ENCODE assay signal across 15 cellular contexts in the genomic region with DNA sequence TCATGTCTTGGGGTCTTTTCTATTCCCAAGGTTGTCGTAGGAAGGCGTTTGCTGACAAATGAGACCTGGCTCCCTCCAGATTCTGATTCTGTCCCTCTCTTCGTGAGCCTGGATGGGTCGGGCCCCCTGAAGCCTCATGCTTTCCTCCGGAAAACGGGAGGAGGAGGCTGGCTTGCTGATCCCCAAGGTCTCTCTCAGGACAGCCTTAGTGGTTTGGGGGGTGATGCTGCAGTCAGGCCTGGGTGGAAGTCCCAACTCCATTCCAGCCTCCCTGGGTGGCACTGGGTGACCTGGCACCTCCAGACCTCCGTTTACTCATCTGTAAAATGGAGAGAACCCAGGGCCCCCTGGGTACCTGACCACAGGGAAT. TPM values are rescaled to one million over a fixed set of nuclear protein-coding genes. Genes with fewer than 3 reads are reported as not detected.
A peak's percentile ranks its signal among the peaks of the same experiment; 100 is the strongest.
DNase-seq lines count a peak whose midpoint lies in the region; ATAC-seq and TF ChIP-seq lines count a peak whose summit lies in the region.
"Had no signal": no experiment of that assay in that cellular context is flagged by ENCODE, and none has a peak within 500 bp of the region (broad histone marks: within the 10 kb centered on the region; RNA-seq: fewer than 3 reads in every experiment).

No MANE protein-coding gene starts in this region.

- POLR2A ChIA-PET in A673 (lab: Charles Lee; ENCODE audit: low non-redundant PET) = no interaction called here
- POLR2A ChIA-PET in OCI-LY7 (lab: Charles Lee) = no interaction called here

- H3K4me1 ChIP-seq in A673 (ENCODE audit: insufficient read depth, low read length, poor library complexity, severe bottlenecking) (peaks cover 28% of the 10 kb centered on the region), NT2/D1 (ENCODE audit: insufficient read depth, insufficient read length) (peaks cover 7% of the 10 kb centered on the region), body of pancreas (peaks cover 18% of the 10 kb centered on the region), trophoblast cell (ENCODE audit: control insufficient read depth in 1 of 2, insufficient read depth in 2 of 2, low read length in 2 of 2) (peaks cover 4 to 6% of the 10 kb centered on the region in 2 experiments), OCI-LY7 (ENCODE audit: insufficient read depth, low read length, poor library complexity, severe bottlenecking) (no peaks in the 10 kb centered on the region)

- H3K79me1 ChIP-seq in trophoblast cell (ENCODE audit: low read length) = peaks cover 4% of the 10 kb centered on the region

- no peak overlapping the region for H4K8ac ChIP-seq in trophoblast cell (ENCODE audit: low read depth, low read length)

- H3K23ac ChIP-seq in trophoblast cell (ENCODE audit: low read length) = no peak overlapping the region

- no peak overlapping the region for H3K18ac ChIP-seq in trophoblast cell (ENCODE audit: low read length)

- H2BK5ac ChIP-seq in trophoblast cell (ENCODE audit: low read depth, low read length, poor library complexity) = no peak overlapping the region

- H3K36me3 ChIP-seq in A673 (ENCODE audit: insufficient read depth, low read length, poor library complexity, severe bottlenecking) (peaks cover 4% of the 10 kb centered on the region), NT2/D1 (ENCODE audit: insufficient read depth, insufficient read length, low read length) (no peaks in the 10 kb centered on the region), body of pancreas (replicated peaks in 1 of 2; ENCODE audit: insufficient read depth in 1 of 2, low read depth in 2 of 2) (no peaks in the 10 kb centered on the region), trophoblast cell (ENCODE audit: control insufficient read depth in 1 of 2, insufficient read depth in 2 of 2, low read length in 2 of 2) (no peaks in the 10 kb centered on the region), OCI-LY7 (ENCODE audit: insufficient read depth, low read length) (no peaks in the 10 kb centered on the region)
- H3K36me3 ChIP-seq: MG63 had no signal

- no peak overlapping the region for H2BK120ac ChIP-seq in trophoblast cell (ENCODE audit: insufficient read depth, low read length, poor library complexity)

- H3K4ac ChIP-seq in trophoblast cell (ENCODE audit: low read depth, low read length) = no peak overlapping the region

- ATAC-seq in body of pancreas (no peak), GM21723 (IDR thresholded peaks at IDR 0.05; ENCODE audit: unreplicated experiment) (no peak)

- no peak overlapping the region for H2AK5ac ChIP-seq in trophoblast cell (ENCODE audit: low read length)

- DNase-seq in A673 (ENCODE audit: low spot score) (no peak), NT2/D1 (ENCODE audit: low read depth, low spot score) (no peak), body of pancreas (no peak), trophoblast cell (no peak), C1 segment of cervical spinal cord (lab: John Stamatoyannopoulos, UW) (no peak), erythroblast (lab: John Stamatoyannopoulos, UW) (no peak), OCI-LY7 (ENCODE audit: low spot score) (no peak)
- DNase-seq: DMS79, NCI-H2081 treated with DMSO at 0.1 percent for 48 hours had no signal

- H2AFZ ChIP-seq in trophoblast cell (ENCODE audit: insufficient read depth, low read length, poor library complexity) = no peak overlapping the region
- H2AFZ ChIP-seq in OCI-LY7 (ENCODE audit: low read length) = no peak overlapping the region

- CTCF ChIA-PET in A673 (lab: Charles Lee) = interaction anchor here (0.6 to 1.6 kb wide), 13 partner anchors 7 to 538 kb away, joined by 3 to 7 read pairs (median 5); no protein-coding TSS in a partner anchor
- CTCF ChIA-PET in OCI-LY7 (lab: Charles Lee; ENCODE audit: unreplicated experiment) = no interaction called here

- intact Hi-C loops in A673 (cut with micrococcal nuclease; ENCODE audit: unreplicated experiment) (loop anchor here (5.0 kb wide), 1 partner anchor 75 kb away; no protein-coding TSS in a partner anchor), body of pancreas (cut with DNase I) (no loop called here), OCI-LY7 (cut with micrococcal nuclease; ENCODE audit: unreplicated experiment) (no loop called here)

- no peaks in the 10 kb centered on the region for H3K27me3 ChIP-seq in A673 (replicated peaks; ENCODE audit: insufficient read depth, low read depth, low read length, poor library complexity)
- no peaks in the 10 kb centered on the region for H3K27me3 ChIP-seq in NT2/D1 (ENCODE audit: insufficient read depth, insufficient read length)
- H3K27me3 ChIP-seq in body of pancreas = no peaks in the 10 kb centered on the region
- no peaks in the 10 kb centered on the region for H3K27me3 ChIP-seq in trophoblast cell (ENCODE audit: insufficient read depth, low read length)
- H3K27me3 ChIP-seq: MG63 had no signal

- H2BK12ac ChIP-seq in trophoblast cell (ENCODE audit: low read length) = peak overlapping the region; percentile 56

- peak overlapping the region; percentile 91 for H3K27ac ChIP-seq in A673 (ENCODE audit: low read depth, low read length, poor library complexity, severe bottlenecking)
- H3K27ac ChIP-seq in body of pancreas = peak overlapping the region; percentile 43 to 73 (median 68)
- H3K27ac ChIP-seq in trophoblast cell (ENCODE audit: low read depth, low read length) = no peak overlapping the region
- H3K27ac ChIP-seq in OCI-LY7 (ENCODE audit: low read depth, low read length, poor library complexity, severe bottlenecking) = no peak overlapping the region
- H3K27ac ChIP-seq: GM23248 had no signal

- BruUV-seq in A673 (replicated peaks; lab: Mats Ljungman, UMichigan) (no TSS peak), OCI-LY7 (replicated peaks; lab: Mats Ljungman, UMichigan) (no TSS peak)

- no peaks in the 10 kb centered on the region for H3K9me2 ChIP-seq in OCI-LY7 (ENCODE audit: insufficient read depth, low read length)
- H3K9me2 ChIP-seq: SK-N-SH had no signal

- TF ChIP-seq CTCF in A673 (conservative IDR thresholded peaks at IDR 0.05; ENCODE audit: low read depth, low read length) = no peak
- no peak for TF ChIP-seq CTCF in body of pancreas (IDR thresholded peaks at IDR 0.05)
- no peak for TF ChIP-seq CTCF in OCI-LY7 (conservative IDR thresholded peaks at IDR 0.05; ENCODE audit: low read length)

- H4K91ac ChIP-seq in trophoblast cell (ENCODE audit: low read depth, low read length) = peak overlapping the region; percentile 32

- H3K79me2 ChIP-seq in trophoblast cell (ENCODE audit: control insufficient read depth, insufficient read depth, low read length, poor library complexity) (no peaks in the 10 kb centered on the region), OCI-LY7 (ENCODE audit: insufficient read depth, low read depth, low read length) (no peaks in the 10 kb centered on the region)

- H3K9ac ChIP-seq in NT2/D1 (ENCODE audit: insufficient read length, low read depth) = peak overlapping the region; percentile 18
- H3K9ac ChIP-seq in trophoblast cell (ENCODE audit: low read length) = no peak overlapping the region
- H3K9ac ChIP-seq: GM23248, SK-N-SH had no signal

- 66 to 83% methylated on average over 6 to 7 of the region's 7 CpGs for WGBS in body of pancreas, 2 donors
- WGBS in trophoblast cell (ENCODE audit: extremely low coverage, insufficient coverage, insufficient read length) = no CpG with 5 or more reads among the region's 7 CpGs

- peaks cover 29% of the 10 kb centered on the region for H3K9me3 ChIP-seq in A673 (ENCODE audit: low read depth, low read length, poor library complexity, severe bottlenecking)
- peaks cover 15% of the 10 kb centered on the region for H3K9me3 ChIP-seq in NT2/D1 (ENCODE audit: insufficient read depth, low read length)
- H3K9me3 ChIP-seq in body of pancreas = no peaks in the 10 kb centered on the region
- no peaks in the 10 kb centered on the region for H3K9me3 ChIP-seq in trophoblast cell (ENCODE audit: insufficient read depth, low read depth, low read length)
- H3K9me3 ChIP-seq in OCI-LY7 (ENCODE audit: low read length) = peaks cover 11% of the 10 kb centered on the region; the same call in 1 of the 2 replicates
- H3K9me3 ChIP-seq: SK-N-SH had no signal

- TF ChIP-seq POLR2A in body of pancreas (IDR thresholded peaks at IDR 0.05) (no peak), erythroblast (IDR thresholded peaks at IDR 0.05; ENCODE audit: low read length) (no peak)

- no peaks in the 10 kb centered on the region for H4K20me1 ChIP-seq in OCI-LY7 (ENCODE audit: insufficient read depth, low read length)

- no peak overlapping the region for H3K4me3 ChIP-seq in A673 (ENCODE audit: low read depth, low read length, poor library complexity, severe bottlenecking)
- H3K4me3 ChIP-seq in NT2/D1 (ENCODE audit: insufficient read length, low read depth) = no peak overlapping the region
- H3K4me3 ChIP-seq in body of pancreas = no peak overlapping the region
- H3K4me3 ChIP-seq in trophoblast cell (ENCODE audit: low read depth, low read length) = no peak overlapping the region
- no peak overlapping the region for H3K4me3 ChIP-seq in OCI-LY7 (ENCODE audit: low read depth, low read length, poor library complexity, severe bottlenecking)
- H3K4me3 ChIP-seq: GM23248, K562, MG63 had no signal

- no peak overlapping the region for H3K14ac ChIP-seq in trophoblast cell (ENCODE audit: low read length)

- H4K12ac ChIP-seq in trophoblast cell (ENCODE audit: low read depth, low read length) = no peak overlapping the region

- no peak overlapping the region for H3K4me2 ChIP-seq in trophoblast cell (ENCODE audit: low read length)
- no peak overlapping the region for H3K4me2 ChIP-seq in OCI-LY7 (ENCODE audit: low read length)
- H3K4me2 ChIP-seq: SK-N-SH had no signal

RNA-seq across cellular contexts. Expression of a gene that starts 23.4 kb away (rescaled TPM):
- total RNA-seq in A673 (2021) (0.59 and 0.88 TPM in 2 replicates), body of pancreas (10 to 100 TPM in 1 of 2 donors, 1 to 10 TPM in 1; 8.9 to 15.6 TPM), OCI-LY7 (2022) (0.11 and 0.77 TPM in 2 replicates)
- 0.12 and 0.14 TPM in 2 replicates for polyA plus RNA-seq in trophoblast cell (2013)
- total RNA-seq in OCI-LY7 (2014; rRNA removed; shearing (Covaris generic)) = 0.33 and 0.63 TPM in 2 replicates
- total RNA-seq: GM23248, LHCN-M2 had no signal
- polyA plus RNA-seq: GM23248 had no signal

Comparison
In these comparisons a context has a peak if more than half of its experiments do, and no peak if none do; other contexts are left out.
1. H3K27ac ChIP-seq: peak in A673 (single experiment) and body of pancreas (4 of 4); none in trophoblast cell (single experiment) and OCI-LY7 (single experiment).